Comparison of ENCODE assay signal across 35 cellular contexts in the genomic region with DNA sequence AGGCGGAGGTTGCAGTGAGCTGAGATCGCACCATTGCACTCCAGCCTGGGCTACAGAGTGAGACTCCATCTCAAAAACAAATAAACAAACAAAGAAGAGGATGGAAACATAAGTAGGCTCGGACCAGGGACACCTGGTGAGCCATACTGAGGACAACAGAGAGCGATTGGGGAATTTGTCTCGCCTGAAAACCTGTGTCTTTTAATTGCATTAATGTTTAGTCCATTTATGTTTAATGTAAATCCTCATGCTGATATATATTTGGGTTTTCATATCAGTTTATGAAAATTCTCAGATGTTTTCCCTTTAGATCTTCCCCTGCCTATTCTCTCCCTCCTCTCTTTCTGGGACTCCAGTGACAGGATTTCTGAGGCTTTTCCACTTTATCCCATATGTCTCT.
"Had no signal": no experiment of that assay in that cellular context is flagged by ENCODE, and none has a peak within 500 bp of the region (broad histone marks: within the 10 kb centered on the region; RNA-seq: fewer than 3 reads in every experiment).

No MANE protein-coding gene starts in this region.

- DNase-seq: Karpas-422, Kasumi-1, MG63, MM.1S, MV-4-11, NCI-H1048, NCI-H1092, NCI-H1092 treated with DMSO at 0.1 percent for 48 hours, NCI-H1105, NCI-H1105 treated with DMSO at 0.1 percent for 48 hours, NCI-H1417, NCI-H1417 treated with DMSO at 0.1 percent for 48 hours, NCI-H1436, NCI-H1436 treated with DMSO at 0.1 percent for 48 hours, NCI-H146, NCI-H1694, NCI-H1694 treated with DMSO at 0.1 percent for 48 hours, NCI-H187, NCI-H187 treated with DMSO at 0.1 percent for 48 hours, NCI-H1930, NCI-H2029, NCI-H2029 treated with DMSO at 0.1 percent for 48 hours, NCI-H2081, NCI-H2081 treated with DMSO at 0.1 percent for 48 hours, NCI-H2107, NCI-H2171, NCI-H2171 treated with DMSO at 0.1 percent for 48 hours, NCI-H2227 treated with DMSO at 0.1 percent for 48 hours, NCI-H226, NCI-H345, NCI-H446, NCI-H446 treated with DMSO at 0.1 percent for 48 hours, NCI-H510A, NCI-H510A treated with DMSO at 0.1 percent for 48 hours, NCI-H524 had no signal

- H3K9me3 ChIP-seq: MG63 had no signal

- H3K27me3 ChIP-seq: MG63 had no signal

- H3K4me3 ChIP-seq: MG63 had no signal
